ENCODE assay signal across 8 cellular contexts in the genomic region with DNA sequence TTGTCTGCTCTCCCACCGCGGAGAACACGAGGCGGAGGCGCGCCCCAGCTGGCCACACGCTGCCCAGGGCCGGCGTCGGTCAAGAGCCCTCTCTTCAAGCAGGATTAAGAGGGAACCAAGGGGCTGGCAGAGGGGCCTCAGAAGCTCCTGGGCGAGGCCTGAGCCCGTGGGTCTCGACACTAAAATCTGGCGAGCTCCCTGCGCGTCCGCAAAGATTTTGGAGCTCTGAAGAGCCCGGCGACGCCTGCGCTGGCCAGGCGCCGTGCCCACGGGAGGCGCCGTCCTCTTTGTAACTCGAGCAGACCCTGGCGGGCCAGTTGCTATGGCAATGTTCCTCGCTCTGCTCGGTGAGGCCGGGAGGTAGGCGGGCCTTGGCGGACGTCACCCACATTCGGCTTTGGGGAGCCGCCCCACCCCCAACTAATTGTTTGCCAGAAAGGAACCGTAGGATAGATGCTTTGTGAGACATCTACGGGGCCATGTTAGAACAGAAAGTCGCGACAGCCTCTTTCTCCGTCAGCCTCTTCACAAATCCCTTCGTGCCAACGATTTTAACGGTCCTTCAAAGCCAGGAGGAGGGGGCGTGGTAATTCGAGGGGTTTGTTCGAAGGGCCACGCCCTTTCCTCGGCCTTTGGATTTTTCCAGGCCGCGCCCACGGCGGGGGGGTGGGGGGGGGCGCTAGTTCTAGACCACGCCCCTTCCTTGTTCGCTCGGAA. TPM values are rescaled to one million over a fixed set of nuclear protein-coding genes. Genes with fewer than 3 reads are reported as not detected.
DNase-seq lines count a peak whose midpoint lies in the region; TF ChIP-seq lines count a peak whose summit lies in the region.

No MANE protein-coding gene starts in this region.

- H3K4me3 ChIP-seq in MM.1S (ENCODE audit: low read length) = peak overlapping the region; percentile 88
- peak overlapping the region; percentile 87 for H3K4me3 ChIP-seq in suprapubic skin

- H3K4me3 Mint-ChIP-seq in activated naive CD4-positive, alpha-beta T cell treated with anti-CD3 and anti-CD28 coated beads, Interleukin-2, amount 10 ng/mL, durations not matched to agents 7 days and 5 days = peak overlapping the region; percentile 87

- peaks cover 42% of the 10 kb centered on the region for H3K4me1 Mint-ChIP-seq in activated naive CD4-positive, alpha-beta T cell treated with anti-CD3 and anti-CD28 coated beads, Interleukin-2, amount 10 ng/mL, durations not matched to agents 7 days and 5 days

- H3K9ac ChIP-seq in MM.1S (ENCODE audit: low read length) = peak overlapping the region; percentile 85

- H4K20me1 ChIP-seq in MM.1S (ENCODE audit: insufficient read depth, low read length) = no peaks in the 10 kb centered on the region

- H3K9me2 ChIP-seq in MM.1S (replicated peaks; ENCODE audit: insufficient read depth, low read length) = no peaks in the 10 kb centered on the region

- TF ChIP-seq POLR2A in suprapubic skin (IDR thresholded peaks at IDR 0.05) = peak; percentile 51 to 55

- H2AFZ ChIP-seq in MM.1S (ENCODE audit: low read length) = peak overlapping the region; percentile 65

- H3K27ac ChIP-seq in MM.1S (ENCODE audit: low read length) (peak overlapping the region; percentile 89), suprapubic skin (peak overlapping the region; percentile 99)

- H3K36me3 ChIP-seq in MM.1S (replicated peaks; ENCODE audit: insufficient read depth, low read length) (no peaks in the 10 kb centered on the region), suprapubic skin (no peaks in the 10 kb centered on the region)

- no peaks in the 10 kb centered on the region for H3K9me3 Mint-ChIP-seq in activated naive CD4-positive, alpha-beta T cell treated with anti-CD3 and anti-CD28 coated beads, Interleukin-2, amount 10 ng/mL, durations not matched to agents 7 days and 5 days

- H3K27ac Mint-ChIP-seq in activated naive CD4-positive, alpha-beta T cell treated with anti-CD3 and anti-CD28 coated beads, Interleukin-2, amount 10 ng/mL, durations not matched to agents 7 days and 5 days = peak overlapping the region; percentile 100

- H3K36me3 Mint-ChIP-seq in activated naive CD4-positive, alpha-beta T cell treated with anti-CD3 and anti-CD28 coated beads, Interleukin-2, amount 10 ng/mL, durations not matched to agents 7 days and 5 days = peaks cover 19% of the 10 kb centered on the region

- no peak for TF ChIP-seq EP300 in suprapubic skin (IDR thresholded peaks at IDR 0.05)

- DNase-seq in GDM1 (lab: John Stamatoyannopoulos, UW) (peak; percentile 93), HCEC 1CT (peak; percentile 97), MM.1S (peak; percentile 89), SK-MEL-5 (ENCODE audit: low read depth, low spot score) (peak; percentile 91), germinal center (ENCODE audit: low spot score) (peak; percentile 83), nucleus accumbens (lab: John Stamatoyannopoulos, UW) (peak; percentile 74 to 99 (median 93)), suprapubic skin (ENCODE audit: low spot score in 2 of 2) (peak; percentile 97)
- DNase-seq in activated naive CD4-positive, alpha-beta T cell treated with anti-CD3 and anti-CD28 coated beads, Interleukin-2, amount 10 ng/mL, durations not matched to agents 7 days and 5 days = peak; percentile 91

- WGBS in suprapubic skin = 0% methylated on average over 18 of the region's 57 CpGs

- H3K4me1 ChIP-seq in MM.1S (ENCODE audit: low read length) (peaks cover 17% of the 10 kb centered on the region), suprapubic skin (peaks cover 39% of the 10 kb centered on the region)

- no peaks in the 10 kb centered on the region for H3K27me3 Mint-ChIP-seq in activated naive CD4-positive, alpha-beta T cell treated with anti-CD3 and anti-CD28 coated beads, Interleukin-2, amount 10 ng/mL, durations not matched to agents 7 days and 5 days

- H3K4me2 ChIP-seq in MM.1S (ENCODE audit: low read depth, low read length) = peak overlapping the region; percentile 86

- in situ Hi-C loops in SK-MEL-5 (cut with HindIII; ENCODE audit: low pct_unique_long_range_greater_than_20kb, low sequenced_read_pairs) = no loop called here

- H3F3A ChIP-seq in MM.1S (ENCODE audit: insufficient read depth, low read length) = peaks cover 21% of the 10 kb centered on the region; the same call in 1 of the 2 replicates

- TF ChIP-seq CTCF in MM.1S (IDR thresholded peaks at IDR 0.05; ENCODE audit: low read length) = peak; percentile 15; the same call in 1 of the 2 replicates
- TF ChIP-seq CTCF in suprapubic skin (IDR thresholded peaks at IDR 0.05) = no peak

- CTCF ChIA-PET in activated naive CD4-positive, alpha-beta T cell treated with anti-CD3 and anti-CD28 coated beads, Interleukin-2, amount 10 ng/mL, durations not matched to agents 7 days and 5 days (lab: Charles Lee) = interaction anchor here (0.8 to 1.9 kb wide), 2 partner anchors 30 to 207 kb away, joined by 3 to 4 read pairs; no protein-coding TSS in a partner anchor

- H3K27me3 ChIP-seq in MM.1S (replicated peaks; ENCODE audit: insufficient read depth, low read length) (no peaks in the 10 kb centered on the region), suprapubic skin (no peaks in the 10 kb centered on the region)

- H3K79me2 ChIP-seq in MM.1S (ENCODE audit: low read length) = peaks cover 43% of the 10 kb centered on the region

- no peaks in the 10 kb centered on the region for H3K9me3 ChIP-seq in MM.1S (replicated peaks; ENCODE audit: insufficient read depth, low read length)
- no peaks in the 10 kb centered on the region for H3K9me3 ChIP-seq in suprapubic skin

RNA-seq across cellular contexts. Expression of gene CNOT8, which starts 0.7 kb away (rescaled TPM):
- total RNA-seq in SK-MEL-5 (2014; rRNA removed; shearing (Covaris generic)) = 33.3 and 34.3 TPM in 2 replicates
- 26.9 and 28.4 TPM in 2 replicates for polyA plus RNA-seq in SK-MEL-5 (2015; cell fraction: cytosol; rRNA removed)
- 42.6 and 50.4 TPM in 2 replicates for polyA plus RNA-seq in SK-MEL-5 (2015; cell fraction: nucleus; rRNA removed)
- 10 to 100 TPM; 55.3 to 83.5 (median 76.6) TPM for total RNA-seq in suprapubic skin

RNA-seq across cellular contexts. Expression of gene FAXDC2, which starts 7.3 kb away (rescaled TPM):
- total RNA-seq in SK-MEL-5 (2014; rRNA removed; shearing (Covaris generic)) = 13.7 and 15.2 TPM in 2 replicates
- polyA plus RNA-seq in SK-MEL-5 (2015; cell fraction: cytosol; rRNA removed) = 14.4 and 18.5 TPM in 2 replicates
- 14.5 and 17.9 TPM in 2 replicates for polyA plus RNA-seq in SK-MEL-5 (2015; cell fraction: nucleus; rRNA removed)
- 10 to 100 TPM; 27.1 to 62.1 (median 40.8) TPM for total RNA-seq in suprapubic skin

Comparison
In these comparisons a context has a peak if more than half of its experiments do, and no peak if none do; other contexts are left out.
1. Peak in every context shown above with its lines: DNase-seq, H3K4me3 ChIP-seq and H3K27ac ChIP-seq.